Comparison of ENCODE assay signal across 1 cellular context in the genomic region with DNA sequence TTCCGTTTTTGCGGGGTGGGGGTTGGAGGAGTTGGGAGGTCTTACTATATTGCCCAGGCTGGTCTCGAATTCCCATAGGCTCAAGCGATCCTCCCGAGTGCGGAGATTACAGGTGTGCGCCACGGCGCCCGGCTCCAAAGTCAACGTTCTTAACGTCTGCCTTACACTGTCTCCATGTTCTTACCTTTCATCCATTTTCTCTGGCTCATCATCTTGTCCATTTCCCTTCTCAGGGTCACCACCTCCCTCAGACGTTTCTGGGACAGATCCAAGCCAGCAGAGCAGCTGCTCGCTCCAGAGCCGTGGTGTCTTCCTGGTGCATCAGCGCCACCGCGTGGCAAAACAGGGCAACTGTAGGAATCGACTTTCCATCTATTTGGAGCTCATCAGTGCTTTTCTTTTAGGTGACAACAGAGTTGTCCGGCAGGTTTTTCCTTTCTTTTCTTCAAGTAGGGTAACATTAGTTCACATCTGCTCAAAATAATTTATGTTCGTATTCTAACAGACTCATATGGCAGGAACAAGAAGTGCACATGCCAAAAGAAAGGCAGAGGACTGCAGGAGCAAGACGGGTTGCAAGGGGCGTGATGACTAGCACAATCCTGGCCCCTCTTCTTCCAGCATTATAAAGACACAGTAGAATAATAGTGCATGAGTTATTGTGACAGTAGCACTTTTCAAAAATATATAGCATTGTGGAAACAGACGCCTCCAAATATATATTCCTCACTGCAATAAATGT.
TF ChIP-seq lines count a peak whose summit lies in the region.

No MANE protein-coding gene starts in this region.

TF ChIP-seq in HCT116, 20 proteins besides CTCF, POLR2A, EP300 and RAD21:
- TF ChIP-seq SRF (IDR thresholded peaks at IDR 0.05; ENCODE audit: low read depth): no peak
- no peak for TF ChIP-seq FOSL1 (IDR thresholded peaks at IDR 0.05; ENCODE audit: low read depth)
- no peak for TF ChIP-seq EZH2phosphoT487 (IDR thresholded peaks at IDR 0.05; ENCODE audit: borderline replicate concordance)
TF ChIP-seq in HCT116: peak in this region for 0.
